In the genomic region with DNA sequence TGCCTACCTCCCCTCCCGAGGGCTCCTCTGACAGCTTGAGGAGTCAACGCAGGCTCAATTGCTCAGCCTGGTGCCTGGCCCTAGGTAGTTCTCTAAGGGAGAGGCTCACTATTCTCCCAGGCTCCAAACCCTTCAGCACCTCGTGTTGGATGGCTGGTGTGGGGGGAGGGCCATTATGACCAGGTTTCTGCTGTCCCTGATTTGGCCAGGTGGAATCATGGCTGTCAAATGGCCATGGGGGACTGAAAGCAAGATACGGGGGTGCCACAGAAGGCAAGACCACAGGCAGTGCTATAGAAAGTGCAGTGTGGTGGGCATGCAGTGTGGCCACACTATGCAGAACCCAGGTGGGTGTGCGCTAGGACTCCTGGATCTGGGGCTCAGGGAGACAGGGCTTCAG, we compare ENCODE assay signal across 9 cellular contexts. TPM values are rescaled to one million over a fixed set of nuclear protein-coding genes. Genes with fewer than 3 reads are reported as not detected.
"Had no signal": no experiment of that assay in that cellular context is flagged by ENCODE, and none has a peak within 500 bp of the region (broad histone marks: within the 10 kb centered on the region; RNA-seq: fewer than 3 reads in every experiment).

No MANE protein-coding gene starts in this region.

- H3K27ac ChIP-seq: HL-60 had no signal

- H3K9me3 Mint-ChIP-seq: IgD-negative memory B cell had no signal

- H3K36me3 Mint-ChIP-seq: IgD-negative memory B cell had no signal

- FAIRE-seq: HepG2, HTR-8/SVneo, K562 had no signal

- H3K4me3 ChIP-seq: K562 had no signal

- DNase-seq: IMR-90, KBM-7 had no signal

- H3K4me1 Mint-ChIP-seq: IgD-negative memory B cell had no signal

- H3K4me3 Mint-ChIP-seq: IgD-negative memory B cell had no signal

- ATAC-seq: HepG2, K562 had no signal

RNA-seq across cellular contexts. Expression of a gene that starts 9.5 kb away (rescaled TPM):
- total RNA-seq: HepG2, HT-29, HT1080, IMR-90, K562 had no signal
- polyA plus RNA-seq: HepG2, IgD-negative memory B cell, IMR-90, K562 had no signal
